ENCODE assay signal across 14 cellular contexts in genomic region chr21:34990842-34991241, GRCh38. TPM values are rescaled to one million over a fixed set of nuclear protein-coding genes. Genes with fewer than 3 reads are reported as not detected.
DNase-seq lines count a peak whose midpoint lies in the region; ATAC-seq lines count a peak whose summit lies in the region.
"Had no signal": no experiment of that assay in that cellular context is flagged by ENCODE, and none has a peak within 500 bp of the region (broad histone marks: within the 10 kb centered on the region; RNA-seq: fewer than 3 reads in every experiment).

No MANE protein-coding gene starts in this region.

- H3K27me3 ChIP-seq in CD8-positive, alpha-beta memory T cell (ENCODE audit: insufficient read depth, low read length, poor library complexity, severe bottlenecking) = no peaks in the 10 kb centered on the region

- no peak for DNase-seq in activated CD4-positive, alpha-beta T cell treated with anti-CD3 and anti-CD28 coated beads for 36 hours
- no peak for DNase-seq in activated CD4-positive, alpha-beta T cell treated with anti-CD3 and anti-CD28 coated beads for 48 hours
- no peak for DNase-seq in CD8-positive, alpha-beta memory T cell
- no peak for DNase-seq in natural killer cell treated with Interleukin-12 subunit alpha and Interleukin-12 subunit beta and Interleukin-15 and Interleukin-18, amount 100 ng/mL, for 72 hours (ENCODE audit: low spot score)
- DNase-seq in HT-29 (ENCODE audit: low spot score) = no peak
- DNase-seq in NCI-H774 (lab: John Stamatoyannopoulos, UW) = no peak
- DNase-seq in cerebellar cortex (ENCODE audit: low spot score) = no peak
- DNase-seq: 8988T, COR-L47, EL, NCI-H187 treated with DMSO at 0.1 percent for 48 hours, NCI-H526 treated with DMSO at 0.1 percent for 48 hours, Right ventricle myocardium superior had no signal

- H3K9me3 Mint-ChIP-seq in activated CD4-positive, alpha-beta T cell treated with anti-CD3 and anti-CD28 coated beads for 36 hours (ENCODE audit: low read depth) = no peaks in the 10 kb centered on the region
- H3K9me3 Mint-ChIP-seq in CD8-positive, alpha-beta memory T cell = no peaks in the 10 kb centered on the region
- H3K9me3 Mint-ChIP-seq in activated T-helper 17 cell treated with anti-CD3 and anti-CD28 coated beads, Interleukin-2, amount 50 U/mL, for 72 hours = no peaks in the 10 kb centered on the region
- H3K9me3 Mint-ChIP-seq in natural killer cell treated with Interleukin-12 subunit alpha and Interleukin-12 subunit beta and Interleukin-15 and Interleukin-18, amount 100 ng/mL, for 72 hours = no peaks in the 10 kb centered on the region

- peaks cover 79% of the 10 kb centered on the region for H3K4me1 Mint-ChIP-seq in activated CD4-positive, alpha-beta T cell treated with anti-CD3 and anti-CD28 coated beads for 36 hours
- peaks cover 62 to 74% (median 66%) of the 10 kb centered on the region in 3 donors for H3K4me1 Mint-ChIP-seq in CD8-positive, alpha-beta memory T cell
- H3K4me1 Mint-ChIP-seq in activated T-helper 17 cell treated with anti-CD3 and anti-CD28 coated beads, Interleukin-2, amount 50 U/mL, for 72 hours = peaks cover 55% of the 10 kb centered on the region
- peaks cover 63 to 67% of the 10 kb centered on the region in 2 donors for H3K4me1 Mint-ChIP-seq in natural killer cell treated with Interleukin-12 subunit alpha and Interleukin-12 subunit beta and Interleukin-15 and Interleukin-18, amount 100 ng/mL, for 72 hours (ENCODE audit: low read depth in 2 of 2)

- no peaks in the 10 kb centered on the region for H3K27me3 Mint-ChIP-seq in activated CD4-positive, alpha-beta T cell treated with anti-CD3 and anti-CD28 coated beads for 36 hours
- H3K27me3 Mint-ChIP-seq in CD8-positive, alpha-beta memory T cell = no peaks in the 10 kb centered on the region
- no peaks in the 10 kb centered on the region for H3K27me3 Mint-ChIP-seq in activated T-helper 17 cell treated with anti-CD3 and anti-CD28 coated beads, Interleukin-2, amount 50 U/mL, for 72 hours
- H3K27me3 Mint-ChIP-seq in natural killer cell treated with Interleukin-12 subunit alpha and Interleukin-12 subunit beta and Interleukin-15 and Interleukin-18, amount 100 ng/mL, for 72 hours = no peaks in the 10 kb centered on the region

- no peak overlapping the region for H3K4me3 Mint-ChIP-seq in activated CD4-positive, alpha-beta T cell treated with anti-CD3 and anti-CD28 coated beads for 36 hours
- peak overlapping the region in 1 of 7 donors; percentile 16 for H3K4me3 Mint-ChIP-seq in CD8-positive, alpha-beta memory T cell
- peak overlapping the region; percentile 81 for H3K4me3 Mint-ChIP-seq in activated T-helper 17 cell treated with anti-CD3 and anti-CD28 coated beads, Interleukin-2, amount 50 U/mL, for 72 hours
- H3K4me3 Mint-ChIP-seq in natural killer cell treated with Interleukin-12 subunit alpha and Interleukin-12 subunit beta and Interleukin-15 and Interleukin-18, amount 100 ng/mL, for 72 hours = peak overlapping the region; percentile 17

- no peak overlapping the region for H3K4me3 ChIP-seq in CD8-positive, alpha-beta memory T cell (ENCODE audit: low read length)

- POLR2A ChIA-PET in activated CD4-positive, alpha-beta T cell treated with anti-CD3 and anti-CD28 coated beads for 36 hours (lab: Charles Lee) = interaction anchor here (0.6 to 2.3 kb wide), 7 partner anchors 16 to 937 kb away, joined by 3 to 35 read pairs (median 17); partner anchors contain the start of gene RUNX1
- POLR2A ChIA-PET in CD8-positive, alpha-beta memory T cell (lab: Charles Lee) = no interaction called here

- no peaks in the 10 kb centered on the region for H3K9me3 ChIP-seq in CD8-positive, alpha-beta memory T cell (ENCODE audit: low read length)

- H3K36me3 Mint-ChIP-seq in activated CD4-positive, alpha-beta T cell treated with anti-CD3 and anti-CD28 coated beads for 36 hours (ENCODE audit: low read depth) = peaks cover 13% of the 10 kb centered on the region
- peaks cover 0 to 16% (median 4%) of the 10 kb centered on the region in 3 donors for H3K36me3 Mint-ChIP-seq in CD8-positive, alpha-beta memory T cell
- H3K36me3 Mint-ChIP-seq in activated T-helper 17 cell treated with anti-CD3 and anti-CD28 coated beads, Interleukin-2, amount 50 U/mL, for 72 hours (ENCODE audit: low read depth) = peaks cover 12% of the 10 kb centered on the region
- no peaks in the 10 kb centered on the region for H3K36me3 Mint-ChIP-seq in natural killer cell treated with Interleukin-12 subunit alpha and Interleukin-12 subunit beta and Interleukin-15 and Interleukin-18, amount 100 ng/mL, for 72 hours

- H3K36me3 ChIP-seq in CD8-positive, alpha-beta memory T cell (ENCODE audit: insufficient read depth, low read length) = no peaks in the 10 kb centered on the region

- ATAC-seq in activated CD4-positive, alpha-beta T cell treated with anti-CD3 and anti-CD28 coated beads for 36 hours = no peak
- no peak for ATAC-seq in activated T-helper 17 cell treated with anti-CD3 and anti-CD28 coated beads, Interleukin-2, amount 50 U/mL, for 72 hours (replicated peaks)
- no peak for ATAC-seq in natural killer cell treated with Interleukin-12 subunit alpha and Interleukin-12 subunit beta and Interleukin-15 and Interleukin-18, amount 100 ng/mL, for 72 hours

- CTCF ChIA-PET in activated CD4-positive, alpha-beta T cell treated with anti-CD3 and anti-CD28 coated beads for 36 hours (lab: Charles Lee) = interaction anchor here (0.5 to 5.0 kb wide), 10 partner anchors 9 to 409 kb away, joined by 3 to 27 read pairs (median 6); no protein-coding TSS in a partner anchor
- CTCF ChIA-PET in CD8-positive, alpha-beta memory T cell (lab: Charles Lee) = interaction anchor here (0.9 to 1.0 kb wide), 2 partner anchors 21 to 56 kb away, joined by 3 read pairs; no protein-coding TSS in a partner anchor

- H3K27ac ChIP-seq in CD8-positive, alpha-beta memory T cell (ENCODE audit: low read depth, low read length) = no peak overlapping the region

- intact Hi-C loops in activated CD4-positive, alpha-beta T cell treated with anti-CD3 and anti-CD28 coated beads for 36 hours (cut with DNase I, micrococcal nuclease) = loop anchor here (1.0 to 5.0 kb wide), 4 partner anchors 12 to 411 kb away; no protein-coding TSS in a partner anchor

- H3K4me1 ChIP-seq in CD8-positive, alpha-beta memory T cell (ENCODE audit: insufficient read depth, low read length) = peaks cover 86% of the 10 kb centered on the region

- H3K27ac Mint-ChIP-seq in activated CD4-positive, alpha-beta T cell treated with anti-CD3 and anti-CD28 coated beads for 36 hours = peak overlapping the region; percentile 24
- peak overlapping the region in 5 of 8 donors; percentile 19 to 95 (median 86) for H3K27ac Mint-ChIP-seq in CD8-positive, alpha-beta memory T cell
- peak overlapping the region; percentile 93 for H3K27ac Mint-ChIP-seq in activated T-helper 17 cell treated with anti-CD3 and anti-CD28 coated beads, Interleukin-2, amount 50 U/mL, for 72 hours
- peak overlapping the region; percentile 91 to 95 for H3K27ac Mint-ChIP-seq in natural killer cell treated with Interleukin-12 subunit alpha and Interleukin-12 subunit beta and Interleukin-15 and Interleukin-18, amount 100 ng/mL, for 72 hours

RNA-seq across cellular contexts. Expression of gene RUNX1, which starts 58.3 kb away (rescaled TPM):
- 10 to 100 TPM; 49.5 to 58.8 TPM for total RNA-seq in activated CD4-positive, alpha-beta T cell treated with anti-CD3 and anti-CD28 coated beads for 36 hours
- total RNA-seq in CD8-positive, alpha-beta memory T cell = 10 to 100 TPM; 40.3 to 41.5 TPM
- polyA plus RNA-seq in CD8-positive, alpha-beta memory T cell = 22.0 TPM
- 100 to 1,000 TPM; 112 to 136 TPM for total RNA-seq in activated T-helper 17 cell treated with anti-CD3 and anti-CD28 coated beads, Interleukin-2, amount 50 U/mL, for 72 hours
- 100 to 1,000 TPM in 1 of 2 donors, 10 to 100 TPM in 1; 67.8 to 121 TPM for total RNA-seq in natural killer cell treated with Interleukin-12 subunit alpha and Interleukin-12 subunit beta and Interleukin-15 and Interleukin-18, amount 100 ng/mL, for 72 hours
- total RNA-seq in HT-29 (2014; rRNA removed; shearing (Covaris generic)) = 17.6 and 26.7 TPM in 2 replicates

Comparison
In these comparisons a context has a peak if more than half of its experiments do, and no peak if none do; other contexts are left out.
1. H3K27ac Mint-ChIP-seq: peak in every context shown above with its lines; median percentile 93 in activated T-helper 17 cell treated with anti-CD3 and anti-CD28 coated beads, Interleukin-2, amount 50 U/mL, for 72 hours; 93 in natural killer cell treated with Interleukin-12 subunit alpha and Interleukin-12 subunit beta and Interleukin-15 and Interleukin-18, amount 100 ng/mL, for 72 hours; 86 in CD8-positive, alpha-beta memory T cell; 24 in activated CD4-positive, alpha-beta T cell treated with anti-CD3 and anti-CD28 coated beads for 36 hours.